Comparison of ENCODE assay signal across 8 cellular contexts in genomic region chr12:102484017-102484731, GRCh38. TPM values are rescaled to one million over a fixed set of nuclear protein-coding genes. Genes with fewer than 3 reads are reported as not detected.
DNase-seq lines count a peak whose midpoint lies in the region; ATAC-seq and TF ChIP-seq lines count a peak whose summit lies in the region.

No MANE protein-coding gene starts in this region.

- H3K4me3 ChIP-seq in choroid plexus epithelial cell (ENCODE audit: low read depth, low read length) = peak overlapping the region; percentile 49
- peak overlapping the region; percentile 30 for H3K4me3 ChIP-seq in lower lobe of right lung

- no peaks in the 10 kb centered on the region for H3K36me3 ChIP-seq in lower lobe of right lung

- H3K27me3 ChIP-seq in lower lobe of right lung (ENCODE audit: low read depth) = no peaks in the 10 kb centered on the region

- TF ChIP-seq CTCF in choroid plexus epithelial cell (conservative IDR thresholded peaks at IDR 0.05; ENCODE audit: low read depth, low read length) = peak; percentile 97
- peak; percentile 92 for TF ChIP-seq CTCF in lower lobe of right lung (IDR thresholded peaks at IDR 0.05)

- peaks cover 21% of the 10 kb centered on the region for H3K4me1 ChIP-seq in lower lobe of right lung

- H3K9me3 ChIP-seq in lower lobe of right lung = no peaks in the 10 kb centered on the region

- H3K27ac ChIP-seq in lower lobe of right lung = peak overlapping the region; percentile 61

- intact Hi-C loops in lower lobe of right lung (cut with DNase I) = loop anchor here (5.0 kb wide), 1 partner anchor 542 kb away; no protein-coding TSS in a partner anchor

- peak; percentile 24 for DNase-seq in SHP77 treated with DMSO at 0.1 percent for 48 hours (lab: John Stamatoyannopoulos, UW)
- no peak for DNase-seq in SHP77 (lab: John Stamatoyannopoulos, UW)
- peak; percentile 14 for DNase-seq in NCI-H1092 treated with DMSO at 0.1 percent for 48 hours (lab: John Stamatoyannopoulos, UW)
- DNase-seq in choroid plexus epithelial cell (ENCODE audit: low read depth) = peak; percentile 65
- DNase-seq in lower lobe of right lung = peak; percentile 50
- peak; percentile 27 for DNase-seq in stimulated activated CD8-positive, alpha-beta memory T cell treated with anti-CD3 and anti-CD28 coated beads, Interleukin-12 subunit alpha, Interleukin-12 subunit beta, amount 100 ng/mL, for 1 hour (ENCODE audit: low read depth)

- ATAC-seq in HG02610 (IDR thresholded peaks at IDR 0.05; ENCODE audit: unreplicated experiment) (peak; percentile 60), lower lobe of right lung (peak; percentile 64 to 70)
- peak; percentile 82 to 83 for ATAC-seq in activated CD4-positive, CD25-positive, alpha-beta regulatory T cell treated with anti-CD3 and anti-CD28 coated beads, Interleukin-2, amount 50 U/mL, for 24 hours

RNA-seq across cellular contexts. Expression of gene IGF1, which starts 3.8 kb away (rescaled TPM):
- total RNA-seq in lower lobe of right lung = 16.9 TPM

Comparison
In these comparisons a context has a peak if more than half of its experiments do, and no peak if none do; other contexts are left out.
1. DNase-seq: peak in SHP77 treated with DMSO at 0.1 percent for 48 hours (single experiment), NCI-H1092 treated with DMSO at 0.1 percent for 48 hours (single experiment), choroid plexus epithelial cell (single experiment), lower lobe of right lung (single experiment) and stimulated activated CD8-positive, alpha-beta memory T cell treated with anti-CD3 and anti-CD28 coated beads, Interleukin-12 subunit alpha, Interleukin-12 subunit beta, amount 100 ng/mL, for 1 hour (single experiment); none in SHP77 (0 of 2).
2. Peak in every context shown above with its lines, with median percentiles within 50 percentile points of each other: ATAC-seq.